20 cellular contexts compared by ENCODE assay signal in genomic region chr3:8836096-8836495, GRCh38.
"Had no signal": no experiment of that assay in that cellular context is flagged by ENCODE, and none has a peak within 500 bp of the region (broad histone marks: within the 10 kb centered on the region; RNA-seq: fewer than 3 reads in every experiment).

No MANE protein-coding gene starts in this region.

- DNase-seq: Karpas-422, KG1, MG63, NCI-H1092, NCI-H1105 treated with DMSO at 0.1 percent for 48 hours, NCI-H1417 treated with DMSO at 0.1 percent for 48 hours, NCI-H1694 treated with DMSO at 0.1 percent for 48 hours, NCI-H1930, NCI-H2081, NCI-H2107, NCI-H2227 treated with DMSO at 0.1 percent for 48 hours, NCI-H524 treated with DMSO at 0.1 percent for 48 hours, NCI-H69, NCI-H774, SK-N-SH, SW 1271 had no signal

- H3K27me3 ChIP-seq: MG63 had no signal

- H3K4me2 ChIP-seq: SK-N-SH had no signal

- FAIRE-seq: HTR-8/SVneo, RCC 7860 had no signal

- H3K9me3 ChIP-seq: MG63, SK-N-SH had no signal

- H3K4me3 ChIP-seq: MG63 had no signal

- H3K36me3 ChIP-seq: MG63 had no signal

- H3K27ac ChIP-seq: HL-60, RWPE1 had no signal

- H3K9ac ChIP-seq: SK-N-SH had no signal
